In the genomic region with DNA sequence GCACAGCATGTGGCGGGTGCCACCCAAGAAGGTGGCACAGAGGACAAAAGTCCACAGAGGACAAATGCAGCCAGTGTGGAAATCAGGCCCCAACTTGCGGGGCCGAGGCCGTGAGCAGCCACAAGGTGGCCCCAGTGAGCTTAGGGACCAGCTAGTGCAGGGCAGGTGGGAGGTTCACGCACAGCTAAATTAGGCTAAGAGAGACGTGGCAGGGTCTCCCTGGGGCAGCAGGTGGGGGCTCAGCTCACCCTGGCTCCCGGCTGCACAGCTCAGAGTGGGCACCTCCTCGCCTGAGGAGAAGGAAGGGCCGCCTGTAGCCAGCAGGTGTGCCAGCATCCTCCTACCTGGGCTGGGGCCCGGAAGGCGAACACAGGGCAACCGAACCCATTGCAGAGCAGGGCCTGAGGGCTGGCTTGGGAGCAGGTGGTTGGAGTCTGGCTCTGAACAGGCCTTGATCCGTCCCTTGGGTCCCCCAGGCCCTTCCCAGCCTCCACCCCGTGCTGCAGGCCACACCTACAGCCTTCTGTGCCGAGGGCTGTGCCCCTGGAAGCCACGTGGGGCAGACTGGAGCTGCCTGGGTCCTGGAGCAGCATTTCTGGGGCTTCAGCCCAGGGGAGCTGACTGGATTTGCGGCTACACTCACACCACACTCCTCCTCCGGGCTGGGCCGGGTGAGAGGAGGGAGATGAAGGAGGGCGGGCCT, we compare ENCODE assay signal across 1 cellular context.
TF ChIP-seq lines count a peak whose summit lies in the region.

No MANE protein-coding gene starts in this region.

TF ChIP-seq in HCT116, 20 proteins besides CTCF, POLR2A, EP300 and RAD21 (continued from another document):
- TF ChIP-seq, protein P1, sequence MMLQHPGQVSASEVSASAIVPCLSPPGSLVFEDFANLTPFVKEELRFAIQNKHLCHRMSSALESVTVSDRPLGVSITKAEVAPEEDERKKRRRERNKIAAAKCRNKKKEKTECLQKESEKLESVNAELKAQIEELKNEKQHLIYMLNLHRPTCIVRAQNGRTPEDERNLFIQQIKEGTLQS (IDR thresholded peaks at IDR 0.05), result no peak
- no peak for TF ChIP-seq ELF1 (IDR thresholded peaks at IDR 0.05; ENCODE audit: borderline replicate concordance, low read depth)
TF ChIP-seq in HCT116: peak in this region for 3.
